Comparison of ENCODE assay signal across 2 cellular contexts in genomic region chr4:154585369-154586018, GRCh38.
TF ChIP-seq lines count a peak whose summit lies in the region.

No MANE protein-coding gene starts in this region.

TF ChIP-seq in K562, 482 proteins besides CTCF, POLR2A, EP300 and RAD21:
- no peak for TF ChIP-seq ZNF830 (CRISPR knock-in tag; IDR thresholded peaks at IDR 0.05)
- no peak for TF ChIP-seq FOXA1 (IDR thresholded peaks at IDR 0.05; ENCODE audit: borderline replicate concordance)
- TF ChIP-seq MAFG (tag; conservative IDR thresholded peaks at IDR 0.05): no peak

TF ChIP-seq in liver, 16 proteins besides CTCF, POLR2A, EP300 and RAD21:
- TF ChIP-seq ATF3 (IDR thresholded peaks at IDR 0.05) (no peak), NR2F2 (IDR thresholded peaks at IDR 0.05) (no peak), GABPA (IDR thresholded peaks at IDR 0.05 in 1 of 2, conservative IDR thresholded peaks at IDR 0.05 in 1 of 2) (no peak), HNF4A (conservative IDR thresholded peaks at IDR 0.05) (no peak), EGR1 (IDR thresholded peaks at IDR 0.05; ENCODE audit: low read depth in 2 of 2) (peak in 1 of 2 donors; percentile 15), JUND (IDR thresholded peaks at IDR 0.05) (peak in 1 of 2 donors; percentile 41), FOXA2 (IDR thresholded peaks at IDR 0.05) (no peak), HNF4G (IDR thresholded peaks at IDR 0.05) (no peak), FOXA1 (IDR thresholded peaks at IDR 0.05) (no peak), YY1 (IDR thresholded peaks at IDR 0.05) (peak; percentile 56), SP1 (IDR thresholded peaks at IDR 0.05) (peak; percentile 6), REST (IDR thresholded peaks at IDR 0.05) (no peak), RXRA (IDR thresholded peaks at IDR 0.05) (no peak), TAF1 (conservative IDR thresholded peaks at IDR 0.05) (no peak)
- TF ChIP-seq, protein P1, sequence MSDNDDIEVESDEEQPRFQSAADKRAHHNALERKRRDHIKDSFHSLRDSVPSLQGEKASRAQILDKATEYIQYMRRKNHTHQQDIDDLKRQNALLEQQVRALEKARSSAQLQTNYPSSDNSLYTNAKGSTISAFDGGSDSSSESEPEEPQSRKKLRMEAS (IDR thresholded peaks at IDR 0.05): no peak
- TF ChIP-seq, protein P2, sequence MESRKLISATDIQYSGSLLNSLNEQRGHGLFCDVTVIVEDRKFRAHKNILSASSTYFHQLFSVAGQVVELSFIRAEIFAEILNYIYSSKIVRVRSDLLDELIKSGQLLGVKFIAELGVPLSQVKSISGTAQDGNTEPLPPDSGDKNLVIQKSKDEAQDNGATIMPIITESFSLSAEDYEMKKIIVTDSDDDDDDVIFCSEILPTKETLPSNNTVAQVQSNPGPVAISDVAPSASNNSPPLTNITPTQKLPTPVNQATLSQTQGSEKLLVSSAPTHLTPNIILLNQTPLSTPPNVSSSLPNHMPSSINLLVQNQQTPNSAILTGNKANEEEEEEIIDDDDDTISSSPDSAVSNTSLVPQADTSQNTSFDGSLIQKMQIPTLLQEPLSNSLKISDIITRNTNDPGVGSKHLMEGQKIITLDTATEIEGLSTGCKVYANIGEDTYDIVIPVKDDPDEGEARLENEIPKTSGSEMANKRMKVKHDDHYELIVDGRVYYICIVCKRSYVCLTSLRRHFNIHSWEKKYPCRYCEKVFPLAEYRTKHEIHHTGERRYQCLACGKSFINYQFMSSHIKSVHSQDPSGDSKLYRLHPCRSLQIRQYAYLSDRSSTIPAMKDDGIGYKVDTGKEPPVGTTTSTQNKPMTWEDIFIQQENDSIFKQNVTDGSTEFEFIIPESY (IDR thresholded peaks at IDR 0.05): no peak
